8 cellular contexts compared by ENCODE assay signal in the genomic region with DNA sequence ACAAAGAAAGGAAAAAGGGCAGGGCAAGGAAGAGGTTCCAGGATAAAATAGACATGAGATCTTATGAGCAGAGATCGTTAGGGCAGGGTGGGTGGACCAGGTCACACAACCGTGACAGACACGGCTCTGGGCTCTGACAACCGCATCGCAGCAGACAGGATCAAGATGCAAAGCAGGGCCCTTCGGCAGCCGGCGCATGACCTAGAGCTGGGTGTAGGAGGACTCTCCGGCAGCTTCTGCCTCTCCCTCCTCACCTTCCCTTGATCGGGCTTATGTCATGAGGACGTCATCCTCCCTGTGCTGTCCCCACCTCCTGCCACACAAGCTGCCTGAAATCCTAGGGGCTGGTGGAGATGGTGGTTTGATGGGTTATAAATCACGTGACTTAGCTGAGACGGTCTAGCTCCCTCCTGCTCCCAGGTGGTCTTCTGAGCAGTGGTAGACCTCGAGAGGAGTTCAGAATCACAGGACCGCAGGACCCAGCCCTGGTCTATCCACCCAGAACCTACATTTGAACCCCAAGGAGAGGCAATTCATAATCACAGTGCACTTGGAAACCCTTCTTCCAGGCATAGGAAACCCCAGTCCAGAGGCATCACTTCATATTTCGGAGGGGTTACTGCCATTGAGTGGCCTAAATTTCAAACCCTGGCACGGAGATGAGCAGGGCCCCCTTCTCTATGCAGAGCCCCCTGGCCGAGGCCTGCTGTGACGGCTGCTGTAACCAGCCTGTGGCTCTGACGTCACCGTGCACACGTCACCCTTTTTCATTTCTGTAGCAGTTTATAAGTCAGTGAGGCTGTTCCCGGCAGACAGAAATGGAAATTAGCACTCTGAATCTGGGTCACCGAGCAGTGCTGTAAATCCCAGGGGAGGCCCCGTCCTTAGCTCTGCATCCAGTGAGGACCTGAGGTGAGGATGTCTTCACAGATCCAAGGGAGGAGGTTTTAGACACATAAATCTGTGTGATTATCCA.
DNase-seq lines count a peak whose midpoint lies in the region; ATAC-seq and TF ChIP-seq lines count a peak whose summit lies in the region.

No MANE protein-coding gene starts in this region.

- no peak overlapping the region for H3K27ac Mint-ChIP-seq in nephron progenitor cell

- peaks cover 14% of the 10 kb centered on the region for H3K36me3 Mint-ChIP-seq in nephron progenitor cell (ENCODE audit: low read depth)

- peak; percentile 41 for DNase-seq in nephron progenitor cell
- DNase-seq in DMS153 (lab: John Stamatoyannopoulos, UW): no peak
- DNase-seq in dedifferentiated amniotic fluid mesenchymal stem cell (ENCODE audit: extremely low spot score): no peak
- DNase-seq in MV-4-11 (lab: John Stamatoyannopoulos, UW): no peak
- no peak for DNase-seq in COLO829 (ENCODE audit: low spot score)

- H3K4me3 Mint-ChIP-seq in nephron progenitor cell: no peak overlapping the region

- TF ChIP-seq CTCF in nephron progenitor cell (IDR thresholded peaks at IDR 0.05): no peak

- peaks cover 22% of the 10 kb centered on the region for H3K27me3 Mint-ChIP-seq in nephron progenitor cell (ENCODE audit: low read depth, poor library complexity)

- ATAC-seq in GM18858 (IDR thresholded peaks at IDR 0.05; ENCODE audit: unreplicated experiment) (peak; percentile 81), GM21825 (IDR thresholded peaks at IDR 0.05; ENCODE audit: unreplicated experiment) (peak; percentile 83)

- peak; percentile 44; the same call in 1 of the 2 replicates for TF ChIP-seq POLR2A in Raji (IDR thresholded peaks at IDR 0.05; ENCODE audit: insufficient read depth, low read depth, low read length)

- H3K9me3 Mint-ChIP-seq in nephron progenitor cell: peaks cover 13% of the 10 kb centered on the region

- peaks cover 75% of the 10 kb centered on the region for H3K4me1 Mint-ChIP-seq in nephron progenitor cell
